ENCODE assay signal across 8 cellular contexts in genomic region chr16:89167425-89167941, GRCh38.
DNase-seq lines count a peak whose midpoint lies in the region; ATAC-seq and TF ChIP-seq lines count a peak whose summit lies in the region.

No MANE protein-coding gene starts in this region.

- TF ChIP-seq CTCF in cardiac fibroblast (IDR thresholded peaks at IDR 0.05; ENCODE audit: low read depth, low read length): peak; percentile 87

- peak; percentile 60 for DNase-seq in SIG-M5 treated with dmso at 0.1 percent for 504 hours (lab: John Stamatoyannopoulos, UW; ENCODE audit: unreplicated experiment)
- DNase-seq in SIG-M5 (lab: John Stamatoyannopoulos, UW): no peak
- peak; percentile 52 for DNase-seq in NCI-H2196 treated with DMSO at 0.1 percent for 48 hours (lab: John Stamatoyannopoulos, UW; ENCODE audit: unreplicated experiment)
- peak; percentile 74 for DNase-seq in activated CD4-positive, CD25-positive, alpha-beta regulatory T cell treated with anti-CD3 and anti-CD28 coated beads, Interleukin-2, amount 50 U/mL, for 16 hours (ENCODE audit: low read depth, low spot score)
- DNase-seq in cardiac fibroblast (ENCODE audit: low read depth in 2 of 2): peak; percentile 73 to 81
- DNase-seq in kidney glomerular epithelial cell (lab: John Stamatoyannopoulos, UW): peak; percentile 24
- peak; percentile 93 for DNase-seq in stimulated activated CD4-positive, alpha-beta T cell treated with anti-CD3 and anti-CD28 coated beads, Interleukin-2, amount 100 ng/mL, for 24 hours

- no peak for ATAC-seq in HG02981 (IDR thresholded peaks at IDR 0.05; ENCODE audit: unreplicated experiment)

- H3K4me3 ChIP-seq in cardiac fibroblast (replicated peaks in 1 of 2; ENCODE audit: low read depth in 2 of 2, low read length in 2 of 2): no peak overlapping the region
